27 cellular contexts compared by ENCODE assay signal in the genomic region with DNA sequence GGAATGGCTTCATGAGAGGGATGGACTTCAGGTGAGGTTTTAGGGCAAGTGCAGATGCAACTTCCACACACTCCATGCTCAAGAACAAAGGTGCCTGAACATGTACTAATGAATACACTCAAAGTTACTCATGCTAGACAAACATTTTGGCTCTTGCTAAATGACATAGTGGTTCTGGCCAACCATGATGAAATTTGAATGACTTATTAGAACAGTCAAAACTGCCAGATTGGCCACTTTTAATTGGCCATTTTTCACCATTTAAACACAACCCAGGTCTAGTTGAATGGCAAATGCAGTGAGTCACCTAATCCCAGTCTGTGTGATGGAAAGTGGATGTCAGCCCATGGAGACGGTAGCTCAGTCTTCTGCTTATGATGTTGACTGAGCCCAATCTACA. TPM values are rescaled to one million over a fixed set of nuclear protein-coding genes. Genes with fewer than 3 reads are reported as not detected.
A peak's percentile ranks its signal among the peaks of the same experiment; 100 is the strongest.
DNase-seq lines count a peak whose midpoint lies in the region; ATAC-seq, FAIRE-seq and TF ChIP-seq lines count a peak whose summit lies in the region.
"Had no signal": no experiment of that assay in that cellular context is flagged by ENCODE, and none has a peak within 500 bp of the region (broad histone marks: within the 10 kb centered on the region; RNA-seq: fewer than 3 reads in every experiment).

No MANE protein-coding gene starts in this region.

- H3K4me2 ChIP-seq in HepG2 (ENCODE audit: low read depth, low read length) (peak overlapping the region; percentile 66; the same call in 1 of the 2 replicates), K562 (ENCODE audit: insufficient read depth, low read length) (no peak overlapping the region), mesendoderm (ENCODE audit: low read length) (no peak overlapping the region)
- H3K4me2 ChIP-seq: BLaER1 had no signal

- BruUV-seq in HepG2 (replicated peaks; lab: Mats Ljungman, UMichigan) (no TSS peak), K562 (replicated peaks; lab: Mats Ljungman, UMichigan) (no TSS peak)

- no peak overlapping the region for H2AK5ac ChIP-seq in mesendoderm (ENCODE audit: low read length)

- no peak overlapping the region for H3K56ac ChIP-seq in mesendoderm (ENCODE audit: low read length)

- no peak overlapping the region for H4K5ac ChIP-seq in mesendoderm (ENCODE audit: low read length)

- H3K4me3 ChIP-seq in HepG2 (replicated peaks in 1 of 3; ENCODE audit: insufficient read depth in 1 of 3, low read depth in 2 of 3, low read length in 3 of 3) (no peak overlapping the region), right lobe of liver (no peak overlapping the region), K562 (no peak overlapping the region), epithelial cell of esophagus (ENCODE audit: low read length) (no peak overlapping the region), mesendoderm (ENCODE audit: low read length) (no peak overlapping the region)
- H3K4me3 ChIP-seq: BLaER1 had no signal

- peak overlapping the region; percentile 87 for H3K27ac ChIP-seq in HepG2 (ENCODE audit: extremely low read length, insufficient read depth, low read length)
- H3K27ac ChIP-seq in right lobe of liver, result no peak overlapping the region
- H3K27ac ChIP-seq in K562 (ENCODE audit: extremely low read depth, low read depth, low read length), result no peak overlapping the region
- H3K27ac ChIP-seq in mesendoderm (ENCODE audit: low read depth, low read length), result no peak overlapping the region
- H3K27ac ChIP-seq: BLaER1 had no signal

- H3K79me2 ChIP-seq in HepG2 (ENCODE audit: insufficient read depth, low read length), result no peaks in the 10 kb centered on the region
- H3K79me2 ChIP-seq in K562 (ENCODE audit: control insufficient read depth, insufficient read depth, low read length), result no peaks in the 10 kb centered on the region
- no peaks in the 10 kb centered on the region for H3K79me2 ChIP-seq in mesendoderm (ENCODE audit: control insufficient read depth, insufficient read depth, low read length)

- no peak overlapping the region for H2BK120ac ChIP-seq in mesendoderm (ENCODE audit: low read depth, low read length)

- in situ Hi-C loops in HepG2 (cut with HindIII; ENCODE audit: extremely low pct_ligation_motif_present, low pct_unique_long_range_greater_than_20kb), result loop anchor here (5.0 kb wide), 1 partner anchor 50 kb away; no protein-coding TSS in a partner anchor
- in situ Hi-C loops in K562 (cut with MboI), result no loop called here

- no peak overlapping the region for H2BK15ac ChIP-seq in mesendoderm (replicated peaks; ENCODE audit: low read depth)

- H3K79me1 ChIP-seq in mesendoderm (ENCODE audit: low read length), result no peaks in the 10 kb centered on the region

- DNase-seq in HepG2 (ENCODE audit: low spot score) (no peak), right lobe of liver (no peak), K562 (ENCODE audit: extremely low read depth in 1 of 4, low spot score in 3 of 4) (no peak), epithelial cell of esophagus (ENCODE audit: low read depth) (peak; percentile 65), mesendoderm (no peak), GDM1 (lab: John Stamatoyannopoulos, UW) (no peak)
- DNase-seq in activated CD4-positive, CD25-positive, alpha-beta regulatory T cell (lab: John Stamatoyannopoulos, UW), result no peak
- DNase-seq: 8988T; ACHN; BE2C; C1 segment of cervical spinal cord; CD4-positive, alpha-beta memory T cell; CD4-positive, CD25-positive, alpha-beta regulatory T cell; CD8-positive, alpha-beta memory T cell; COR-L47; DMS 273 treated with DMSO at 0.1 percent for 48 hours; DMS153; DMS53; DMS79; DND-41; EL; GF-D8 had no signal

- no peak for TF ChIP-seq EP300 in HepG2 (IDR thresholded peaks at IDR 0.05; ENCODE audit: low read depth in 2 of 2, low read length in 2 of 2)
- TF ChIP-seq EP300 in HepG2 (CRISPR knock-in tag; IDR thresholded peaks at IDR 0.05; ENCODE audit: borderline replicate concordance), result no peak
- TF ChIP-seq EP300 in K562 (IDR thresholded peaks at IDR 0.05; ENCODE audit: low read length), result no peak

- H3K9me3 ChIP-seq in HepG2 (ENCODE audit: low read length) (peaks cover 20% of the 10 kb centered on the region), right lobe of liver (no peaks in the 10 kb centered on the region), K562 (replicated peaks; ENCODE audit: control insufficient read depth, insufficient read depth, low read depth, low read length) (peaks cover 8% of the 10 kb centered on the region)
- H3K9me3 ChIP-seq: BE2C had no signal

- WGBS in HepG2 (ENCODE audit: low lambda C conversion rate), result 100% methylated on average over 1 of the region's 1 CpG
- no CpG with 5 or more reads among the region's 1 CpG for WGBS in right lobe of liver (ENCODE audit: insufficient coverage, low coverage, low lambda C conversion rate, missing lambda C conversion rate)
- 0% methylated on average over 1 of the region's 1 CpG for WGBS in K562 (ENCODE audit: insufficient coverage, low coverage, missing lambda C conversion rate)
- WGBS in mesendoderm (ENCODE audit: extremely low coverage, insufficient coverage, low lambda C conversion rate), result no CpG with 5 or more reads among the region's 1 CpG

- H3K4me1 ChIP-seq in HepG2 (ENCODE audit: insufficient read depth, low read length), result peaks cover 52% of the 10 kb centered on the region
- no peaks in the 10 kb centered on the region for H3K4me1 ChIP-seq in right lobe of liver
- H3K4me1 ChIP-seq in K562 (replicated peaks in 1 of 2; ENCODE audit: control insufficient read depth in 2 of 2, insufficient read depth in 2 of 2, low read length in 2 of 2), result peaks cover 0 to 11% of the 10 kb centered on the region in 2 experiments; a peak in 2 of 5 replicates
- H3K4me1 ChIP-seq in mesendoderm (ENCODE audit: control insufficient read depth, low read depth, low read length), result no peaks in the 10 kb centered on the region
- H3K4me1 ChIP-seq: BE2C, BLaER1 had no signal

- TF ChIP-seq POLR2A in HepG2 (IDR thresholded peaks at IDR 0.05; ENCODE audit: insufficient read depth in 1 of 2, low read depth in 2 of 2, low read length in 2 of 2) (no peak), right lobe of liver (IDR thresholded peaks at IDR 0.05) (no peak), K562 (conservative IDR thresholded peaks at IDR 0.05) (no peak)

- H3K36me3 ChIP-seq in HepG2 (replicated peaks in 1 of 2; ENCODE audit: control insufficient read depth in 1 of 2, insufficient read depth in 2 of 2, low read length in 2 of 2) (no peaks in the 10 kb centered on the region), right lobe of liver (no peaks in the 10 kb centered on the region), K562 (ENCODE audit: control insufficient read depth, insufficient read depth, low read length) (no peaks in the 10 kb centered on the region), mesendoderm (ENCODE audit: control insufficient read depth, insufficient read depth, low read length) (no peaks in the 10 kb centered on the region)
- H3K36me3 ChIP-seq: BE2C, BLaER1 had no signal

- no peak for ATAC-seq in HepG2
- ATAC-seq in right lobe of liver, result no peak
- ATAC-seq in K562, result no peak

- H3K9me1 ChIP-seq in K562 (ENCODE audit: control insufficient read depth, insufficient read depth, low read length), result no peaks in the 10 kb centered on the region

- POLR2A ChIA-PET in HepG2 (lab: Yijun Ruan, JAX), result interaction anchor here (1.0 to 4.8 kb wide), 3 partner anchors 45 to 57 kb away, joined by 4 to 29 read pairs (median 13); no protein-coding TSS in a partner anchor
- POLR2A ChIA-PET in K562 (lab: Yijun Ruan, JAX), result no interaction called here

- H3K23ac ChIP-seq in mesendoderm (ENCODE audit: low read length), result no peak overlapping the region

- H2BK5ac ChIP-seq in mesendoderm (ENCODE audit: low read length), result no peak overlapping the region

- CTCF ChIA-PET in HepG2 (lab: Yijun Ruan, JAX; ENCODE audit: low intra/inter-chr PET ratio, low total read pairs), result no interaction called here
- CTCF ChIA-PET in K562 (lab: Yijun Ruan, JAX; ENCODE audit: low intra/inter-chr PET ratio), result no interaction called here

- no peak for TF ChIP-seq CTCF in HepG2 (CRISPR knock-in tag; IDR thresholded peaks at IDR 0.05)
- TF ChIP-seq CTCF in right lobe of liver (IDR thresholded peaks at IDR 0.05), result no peak
- TF ChIP-seq CTCF in K562 (IDR thresholded peaks at IDR 0.05 in 2 of 3, conservative IDR thresholded peaks at IDR 0.05 in 1 of 3; ENCODE audit: insufficient read depth in 2 of 3, low read depth in 1 of 3, low read length in 3 of 3), result no peak
- no peak for TF ChIP-seq CTCF in epithelial cell of esophagus (IDR thresholded peaks at IDR 0.05; ENCODE audit: insufficient read depth, low read depth, low read length, missing control alignments)

- no peak overlapping the region for H4K8ac ChIP-seq in mesendoderm (ENCODE audit: low read depth, low read length)

- H3K4ac ChIP-seq in mesendoderm (ENCODE audit: low read depth, low read length), result no peak overlapping the region

- H4K20me1 ChIP-seq in HepG2 (ENCODE audit: insufficient read depth, low read length), result no peaks in the 10 kb centered on the region
- peaks cover 5% of the 10 kb centered on the region; the same call in 1 of the 2 replicates for H4K20me1 ChIP-seq in K562 (replicated peaks; ENCODE audit: control insufficient read depth, insufficient read depth, low read length)
- H4K20me1 ChIP-seq: BLaER1 had no signal

- intact Hi-C loops in HepG2 (cut with micrococcal nuclease; ENCODE audit: unreplicated experiment) (loop anchor here (5.0 kb wide), 2 partner anchors 40 to 55 kb away; no protein-coding TSS in a partner anchor), right lobe of liver (cut with DNase I) (no loop called here), K562 (cut with micrococcal nuclease) (no loop called here)

- no peaks in the 10 kb centered on the region for H3K27me3 ChIP-seq in HepG2 (ENCODE audit: control insufficient read depth in 1 of 2, insufficient read depth in 2 of 2, low read length in 2 of 2)
- no peaks in the 10 kb centered on the region for H3K27me3 ChIP-seq in right lobe of liver
- H3K27me3 ChIP-seq in K562 (ENCODE audit: control insufficient read depth in 2 of 2, insufficient read depth in 2 of 2, low read length in 2 of 2), result peaks cover 28 to 45% of the 10 kb centered on the region in 2 experiments
- H3K27me3 ChIP-seq in mesendoderm (ENCODE audit: insufficient read depth, low read length, poor library complexity), result peaks cover 16% of the 10 kb centered on the region
- H3K27me3 ChIP-seq: BE2C had no signal

- H2AFZ ChIP-seq in HepG2 (ENCODE audit: low read length) (no peak overlapping the region), K562 (ENCODE audit: low read depth, low read length) (no peak overlapping the region)

- H3K18ac ChIP-seq in mesendoderm (ENCODE audit: low read length), result no peak overlapping the region

- peak; percentile 49 for FAIRE-seq in HepG2 (lab: Jason Lieb, UNC)
- FAIRE-seq in K562 (lab: Jason Lieb, UNC), result peak; percentile 62
- FAIRE-seq: A204.1, GM12891, GM18507 had no signal

- TF ChIP-seq RAD21 in HepG2 (CRISPR knock-in tag; IDR thresholded peaks at IDR 0.05) (no peak), K562 (CRISPR knock-in tag; conservative IDR thresholded peaks at IDR 0.05 in 1 of 2, IDR thresholded peaks at IDR 0.05 in 1 of 2) (no peak)

- H3K9ac ChIP-seq in HepG2 (ENCODE audit: insufficient read depth, low read depth, low read length) (no peak overlapping the region), K562 (ENCODE audit: insufficient read depth in 1 of 2, low read depth in 2 of 2, low read length in 2 of 2) (no peak overlapping the region), mesendoderm (ENCODE audit: low read length) (no peak overlapping the region)
- H3K9ac ChIP-seq: BLaER1 had no signal

RNA-seq across cellular contexts. Expression of gene PTPRN2, which starts 4.9 kb away (rescaled TPM):
- 1.7 and 2.5 TPM in 2 replicates for total RNA-seq in HepG2 (2016; rRNA removed; fragmentation: Illumina TruSeq; extraction: Trizol)
- total RNA-seq in HepG2 (2016; cell fraction: cytosol; rRNA removed; fragmentation: Illumina TruSeq; extraction: Trizol; ENCODE audit: low read depth), result 0.88 and 1.4 TPM in 2 replicates
- 1.4 and 2.6 TPM in 2 replicates for total RNA-seq in HepG2 (2016; cell fraction: insoluble cytoplasmic fraction; rRNA removed; fragmentation: Illumina TruSeq; extraction: Trizol)
- total RNA-seq in HepG2 (2016; cell fraction: membrane; rRNA removed; fragmentation: Illumina TruSeq; extraction: Trizol), result 2.3 TPM in 2 replicates
- total RNA-seq in HepG2 (2016; cell fraction: nucleus; rRNA removed; fragmentation: Illumina TruSeq; extraction: Trizol), result 3.7 and 5.0 TPM in 2 replicates
- polyA plus RNA-seq in HepG2 (2011; rRNA removed), result 24.2 and 50.0 TPM in 2 replicates
- 42.2 and 59.6 TPM in 2 replicates for polyA plus RNA-seq in HepG2 (2011; cell fraction: cytosol; rRNA removed)
- 73.6 and 81.5 TPM in 2 replicates for polyA plus RNA-seq in HepG2 (2011; cell fraction: nucleus; rRNA removed)
- 49.0 and 72.5 TPM in 2 replicates for polyA plus RNA-seq in HepG2 (2012)
- 0.94 and 1.3 TPM in 2 replicates for polyA plus RNA-seq in HepG2 (2016; cell fraction: cytosol; fragmentation: Illumina TruSeq; extraction: Trizol; ENCODE audit: low read depth)
- polyA plus RNA-seq in HepG2 (2016; cell fraction: insoluble cytoplasmic fraction; fragmentation: Illumina TruSeq; extraction: Trizol; ENCODE audit: low read depth), result 2.5 TPM in 2 replicates
- polyA plus RNA-seq in HepG2 (2016; cell fraction: membrane; fragmentation: Illumina TruSeq; extraction: Trizol; ENCODE audit: low read depth), result 1.7 and 2.2 TPM in 2 replicates
- 3.0 and 5.1 TPM in 2 replicates for polyA plus RNA-seq in HepG2 (2016; cell fraction: nucleus; fragmentation: Illumina TruSeq; extraction: Trizol; ENCODE audit: insufficient read depth, low read depth)
- polyA minus RNA-seq in HepG2 (2011; rRNA and poly(A)+ RNA removed; ENCODE audit: low replicate concordance), result 35.1 TPM in 1 of 2 replicates, not detected in the other
- 18.6 and 43.5 TPM in 2 replicates for polyA minus RNA-seq in HepG2 (2011; cell fraction: cytosol; rRNA and poly(A)+ RNA removed)
- 33.3 and 45.4 TPM in 2 replicates for polyA minus RNA-seq in HepG2 (2011; cell fraction: nucleus; rRNA and poly(A)+ RNA removed)
- under 1 TPM; 0.15 to 0.87 (median 0.67) TPM for total RNA-seq in right lobe of liver
- total RNA-seq in K562 (2011; cell fraction: chromatin; rRNA removed; ENCODE audit: low replicate concordance), result not detected in 2 replicates
- not detected in 2 replicates for total RNA-seq in K562 (2011; cell fraction: nucleolus; rRNA removed)
- not detected in 2 replicates for total RNA-seq in K562 (2011; cell fraction: nucleoplasm; rRNA removed)
- total RNA-seq in K562 (2014; rRNA removed), result not detected in 2 replicates
- not detected in 2 replicates for total RNA-seq in K562 (2014; rRNA removed; fragmentation: Illumina TruSeq; extraction: Trizol)
- total RNA-seq in K562 (2015; rRNA removed; fragmentation: Illumina TruSeq; extraction: Trizol), result not detected in 2 replicates
- total RNA-seq in K562 (2021), result 0.09 TPM in 1 of 2 replicates, not detected in the other
- not detected in 2 replicates for polyA plus RNA-seq in K562 (2011; rRNA removed)
- not detected in 2 replicates for polyA plus RNA-seq in K562 (2011; cell fraction: cytosol; rRNA removed)
- polyA plus RNA-seq in K562 (2011; cell fraction: nucleus; rRNA removed), result not detected in 2 replicates
- polyA plus RNA-seq in K562 (2012), result 0.04 TPM in 1 of 2 replicates, not detected in the other
- not detected in 2 replicates for polyA plus RNA-seq in K562 (2014; fragmentation: Illumina TruSeq; extraction: Trizol)
- polyA plus RNA-seq in K562 (2014; fragmentation: Nextera tagmentation; extraction: Ambion mirVana), result not detected
- polyA plus RNA-seq in K562 (2014; rRNA removed), result not detected in 2 replicates
- polyA minus RNA-seq in K562 (2011; rRNA and poly(A)+ RNA removed), result not detected in 2 replicates
- 0.73 TPM in 1 of 2 replicates, not detected in the other for polyA minus RNA-seq in K562 (2011; cell fraction: cytosol; rRNA and poly(A)+ RNA removed)
- not detected in 2 replicates for polyA minus RNA-seq in K562 (2011; cell fraction: nucleus; rRNA and poly(A)+ RNA removed)
- 0.59 TPM for polyA plus RNA-seq in mesendoderm (2013, experiment 1 of 2)
- 0.45 TPM for polyA plus RNA-seq in mesendoderm (2013, experiment 2 of 2)
- total RNA-seq: G401 had no signal

Comparison
In these comparisons a context has a peak if more than half of its experiments do, and no peak if none do; other contexts are left out.
1. Of the 241 proteins assayed by ChIP-seq in both HepG2 and K562: peak only in HepG2: ZFP91; only in K562: none; in both: none; in neither: 240.